ENCODE assay signal across 9 cellular contexts in genomic region chr19:49073514-49074378, GRCh38. TPM values are rescaled to one million over a fixed set of nuclear protein-coding genes. Genes with fewer than 3 reads are reported as not detected.
DNase-seq lines count a peak whose midpoint lies in the region; TF ChIP-seq lines count a peak whose summit lies in the region.
"Had no signal": no experiment of that assay in that cellular context is flagged by ENCODE, and none has a peak within 500 bp of the region (broad histone marks: within the 10 kb centered on the region; RNA-seq: fewer than 3 reads in every experiment).

No MANE protein-coding gene starts in this region.

- H3K9me3 Mint-ChIP-seq in brain, result peaks cover 10 to 30% (median 17%) of the 10 kb centered on the region in 5 experiments

- peaks cover 75% of the 10 kb centered on the region for H3K27me3 Mint-ChIP-seq in brain

- DNase-seq in NCI-H2171 treated with DMSO at 0.1 percent for 48 hours (lab: John Stamatoyannopoulos, UW) (peak; percentile 20), NCI-H2171 (lab: John Stamatoyannopoulos, UW) (no peak), NCI-H1694 (lab: John Stamatoyannopoulos, UW) (peak; percentile 59), osteoblast (ENCODE audit: insufficient read length, low spot score, missing footprints) (peak; percentile 93), mesenchymal stem cell (no peak), esophagus squamous epithelium (lab: John Stamatoyannopoulos, UW) (no peak), SIG-M5 treated with dmso at 0.1 percent for 504 hours (lab: John Stamatoyannopoulos, UW; ENCODE audit: unreplicated experiment) (no peak)

- no peak overlapping the region for H2BK12ac ChIP-seq in mesenchymal stem cell (ENCODE audit: low read length in 2 of 2)

- 91% methylated on average over 20 of the region's 23 CpGs for WGBS in mesenchymal stem cell
- WGBS in esophagus squamous epithelium, 2 donors, result 46 to 53% methylated on average over 14 to 18 of the region's 23 CpGs

- H3K23ac ChIP-seq in mesenchymal stem cell (ENCODE audit: low read length in 2 of 2), result no peak overlapping the region

- H3K14ac ChIP-seq in mesenchymal stem cell (ENCODE audit: low read length in 2 of 2), result no peak overlapping the region

- H3K9me3 ChIP-seq in osteoblast (ENCODE audit: low read depth, low read length) (no peaks in the 10 kb centered on the region), mesenchymal stem cell (ENCODE audit: control insufficient read depth, low read length) (peaks cover 5% of the 10 kb centered on the region), esophagus squamous epithelium (no peaks in the 10 kb centered on the region)

- intact Hi-C loops in esophagus squamous epithelium (cut with DNase I), result no loop called here

- H3K27ac ChIP-seq in osteoblast (ENCODE audit: low read depth, low read length) (no peak overlapping the region), mesenchymal stem cell (ENCODE audit: low read length, poor library complexity, severe bottlenecking) (no peak overlapping the region), esophagus squamous epithelium (no peak overlapping the region)
- H3K27ac ChIP-seq: C4-2B had no signal

- no peak overlapping the region for H3K18ac ChIP-seq in mesenchymal stem cell (ENCODE audit: low read depth in 1 of 2, low read length in 2 of 2)

- no peak for TF ChIP-seq POLR2A in esophagus squamous epithelium (IDR thresholded peaks at IDR 0.05)

- H3K9ac ChIP-seq in mesenchymal stem cell (ENCODE audit: low read length), result no peak overlapping the region

- peaks cover 19% of the 10 kb centered on the region for H3K27me3 ChIP-seq in osteoblast (ENCODE audit: insufficient read depth, low read length)
- peaks cover 47 to 50% of the 10 kb centered on the region in 2 experiments for H3K27me3 ChIP-seq in mesenchymal stem cell (ENCODE audit: control insufficient read depth in 1 of 2, insufficient read depth in 1 of 2, low read length in 2 of 2)
- peaks cover 5 to 59% (median 20%) of the 10 kb centered on the region in 4 donors for H3K27me3 ChIP-seq in esophagus squamous epithelium

- H3K4ac ChIP-seq in mesenchymal stem cell (ENCODE audit: low read depth in 1 of 2, low read length in 2 of 2), result no peak overlapping the region

- no peaks in the 10 kb centered on the region for H4K20me1 ChIP-seq in osteoblast (ENCODE audit: insufficient read depth, low read length)

- no peaks in the 10 kb centered on the region for H3K79me1 ChIP-seq in mesenchymal stem cell (replicated peaks; ENCODE audit: low read length, poor library complexity, severe bottlenecking)

- peak overlapping the region in 1 of 5 experiments; percentile 65 for H3K27ac Mint-ChIP-seq in brain

- no peak overlapping the region for H2AK5ac ChIP-seq in mesenchymal stem cell (ENCODE audit: low read length, severe bottlenecking)

- peak overlapping the region in 4 of 5 experiments; percentile 5 to 77 (median 60) for H3K4me3 Mint-ChIP-seq in brain

- H3K4me3 ChIP-seq in osteoblast (ENCODE audit: insufficient read depth, low read length) (no peak overlapping the region), mesenchymal stem cell (ENCODE audit: insufficient read depth in 1 of 2, low read depth in 1 of 2, low read length in 2 of 2) (no peak overlapping the region), esophagus squamous epithelium (no peak overlapping the region)

- H2AFZ ChIP-seq in osteoblast (ENCODE audit: low read length) (no peak overlapping the region), mesenchymal stem cell (ENCODE audit: low read depth, low read length) (no peak overlapping the region)

- H3K36me3 ChIP-seq in osteoblast (ENCODE audit: insufficient read depth, low read length) (no peaks in the 10 kb centered on the region), mesenchymal stem cell (ENCODE audit: control insufficient read depth in 1 of 2, insufficient read depth in 2 of 2, low read depth in 1 of 2, low read length in 2 of 2) (no peaks in the 10 kb centered on the region), esophagus squamous epithelium (no peaks in the 10 kb centered on the region)

- H3K4me1 ChIP-seq in osteoblast (ENCODE audit: insufficient read depth, low read length) (no peaks in the 10 kb centered on the region), mesenchymal stem cell (ENCODE audit: control insufficient read depth, insufficient read depth, low read depth, low read length) (peaks cover 9% of the 10 kb centered on the region), esophagus squamous epithelium (peaks cover 0 to 23% (median 3%) of the 10 kb centered on the region in 3 donors)

- peaks cover 5% of the 10 kb centered on the region for H3K36me3 Mint-ChIP-seq in brain

- TF ChIP-seq CTCF in brain (conservative IDR thresholded peaks at IDR 0.05) (no peak), osteoblast (IDR thresholded peaks at IDR 0.05; ENCODE audit: extremely low read depth, low read depth, low read length) (peak; percentile 20), esophagus squamous epithelium (IDR thresholded peaks at IDR 0.05) (peak in 1 of 6 experiments; percentile 34)

- no peak overlapping the region for H4K8ac ChIP-seq in mesenchymal stem cell (ENCODE audit: low read length)

- H2BK15ac ChIP-seq in mesenchymal stem cell (ENCODE audit: low read depth, poor library complexity, severe bottlenecking), result no peak overlapping the region

- H3K4me1 Mint-ChIP-seq in brain, result peaks cover 18% of the 10 kb centered on the region

- H3K4me2 ChIP-seq in osteoblast (ENCODE audit: insufficient read depth, low read length), result no peak overlapping the region
- H3K4me2 ChIP-seq in mesenchymal stem cell (ENCODE audit: low read length, poor library complexity, severe bottlenecking), result no peak overlapping the region

- H2BK120ac ChIP-seq in mesenchymal stem cell (ENCODE audit: low read depth, low read length), result no peak overlapping the region

- no peak overlapping the region for H4K91ac ChIP-seq in mesenchymal stem cell (ENCODE audit: low read length)

- H3K79me2 ChIP-seq in osteoblast (ENCODE audit: insufficient read depth, low read length), result no peaks in the 10 kb centered on the region

- no peak overlapping the region for H2BK5ac ChIP-seq in mesenchymal stem cell (ENCODE audit: low read depth, low read length, poor library complexity, severe bottlenecking)

RNA-seq across cellular contexts. Expression of gene KCNA7, which starts 1.2 kb away (rescaled TPM):
- not detected for polyA plus RNA-seq in brain (ENCODE audit: insufficient read depth, low read depth, low replicate concordance)
- total RNA-seq in osteoblast (not detected in 2 replicates), esophagus squamous epithelium (not detected)
- polyA plus RNA-seq in mesenchymal stem cell (2013, experiment 1 of 2), result not detected
- polyA plus RNA-seq in mesenchymal stem cell (2013, experiment 2 of 2), result not detected

RNA-seq across cellular contexts. Expression of gene NTF4, which starts 9.1 kb away (rescaled TPM):
- polyA plus RNA-seq in brain (ENCODE audit: insufficient read depth, low read depth, low replicate concordance), result not detected
- total RNA-seq in osteoblast (not detected in 2 replicates), esophagus squamous epithelium (1 to 10 TPM; 1.2 to 5.3 (median 2.0) TPM)
- polyA plus RNA-seq in mesenchymal stem cell (2013, experiment 1 of 2), result 0.17 TPM
- 0.18 TPM for polyA plus RNA-seq in mesenchymal stem cell (2013, experiment 2 of 2)

RNA-seq across cellular contexts. Expression of gene SNRNP70, which starts 11.5 kb away (rescaled TPM):
- polyA plus RNA-seq in brain (ENCODE audit: insufficient read depth, low read depth, low replicate concordance), result 140 TPM
- 105 and 111 TPM in 2 replicates for total RNA-seq in osteoblast
- polyA plus RNA-seq in mesenchymal stem cell (2013, experiment 1 of 2), result 176 TPM
- polyA plus RNA-seq in mesenchymal stem cell (2013, experiment 2 of 2), result 175 TPM
- total RNA-seq in esophagus squamous epithelium, result 100 to 1,000 TPM in 3 of 4 donors, 10 to 100 TPM in 1; 78.7 to 241 (median 168) TPM

RNA-seq across cellular contexts. Expression of gene CGB7, which starts 16.2 kb away (rescaled TPM):
- polyA plus RNA-seq in brain (ENCODE audit: insufficient read depth, low read depth, low replicate concordance), result not detected
- total RNA-seq in osteoblast, result under 0.01 and 0.29 TPM in 2 replicates
- 0.23 TPM for polyA plus RNA-seq in mesenchymal stem cell (2013, experiment 1 of 2)
- 0.27 TPM for polyA plus RNA-seq in mesenchymal stem cell (2013, experiment 2 of 2)
- 1 to 10 TPM in 2 of 4 donors, under 1 TPM in 1, not detected in 1; 0.22 to 4.4 (median 1.7) TPM for total RNA-seq in esophagus squamous epithelium

RNA-seq across cellular contexts. Expression of gene CGB8, which starts 24.8 kb away (rescaled TPM):
- not detected for polyA plus RNA-seq in brain (ENCODE audit: insufficient read depth, low read depth, low replicate concordance)
- total RNA-seq in osteoblast (0.29 TPM in 1 of 2 replicates, not detected in the other), esophagus squamous epithelium (not detected)
- polyA plus RNA-seq in mesenchymal stem cell (2013, experiment 1 of 2), result not detected
- polyA plus RNA-seq in mesenchymal stem cell (2013, experiment 2 of 2), result not detected

Comparison
In these comparisons a context has a peak if more than half of its experiments do, and no peak if none do; other contexts are left out.
1. DNase-seq: peak in NCI-H2171 treated with DMSO at 0.1 percent for 48 hours (single experiment), NCI-H1694 (single experiment) and osteoblast (single experiment); none in NCI-H2171 (single experiment), mesenchymal stem cell (single experiment), esophagus squamous epithelium (single experiment) and SIG-M5 treated with dmso at 0.1 percent for 504 hours (single experiment).